29 cellular contexts compared by ENCODE assay signal in the genomic region with DNA sequence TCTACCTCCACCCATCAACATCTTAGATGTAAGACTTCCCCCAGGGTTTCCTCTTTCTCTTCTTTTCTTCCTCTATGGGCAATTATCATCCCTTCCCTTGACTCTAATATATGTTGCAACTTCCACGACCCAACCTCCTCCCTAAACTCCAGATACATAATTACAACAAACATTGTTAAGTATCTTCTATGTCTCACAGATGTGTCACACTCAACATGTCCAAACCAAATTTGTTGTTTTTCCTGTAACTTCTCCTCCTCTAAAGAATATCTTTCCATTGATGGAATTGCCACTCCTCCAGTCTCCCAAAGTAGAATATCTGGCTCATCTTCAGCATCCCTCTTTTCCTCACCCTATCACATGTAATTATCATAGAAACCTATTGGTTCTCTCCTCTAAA.
"Had no signal": no experiment of that assay in that cellular context is flagged by ENCODE, and none has a peak within 500 bp of the region (broad histone marks: within the 10 kb centered on the region; RNA-seq: fewer than 3 reads in every experiment).

No MANE protein-coding gene starts in this region.

- DNase-seq: activated B cell treated with CpG ODN at 0.5 μM for 24 hours; activated CD4-positive, alpha-beta memory T cell treated with anti-CD3 and anti-CD28 coated beads for 36 hours; activated CD4-positive, alpha-beta T cell treated with anti-CD3 and anti-CD28 coated beads for 48 hours; activated CD4-positive, alpha-beta T cell treated with anti-CD3 and anti-CD28 coated beads, Interleukin-2, amount 50 U/mL, for 1 hour; activated CD4-positive, alpha-beta T cell treated with anti-CD3 and anti-CD28 coated beads, Interleukin-2, amount 50 U/mL, for 4 hours; activated CD4-positive, CD25-positive, alpha-beta regulatory T cell treated with anti-CD3 and anti-CD28 coated beads, Interleukin-2, amount 50 U/mL, for 72 hours; activated CD8-positive, alpha-beta memory T cell treated with anti-CD3 and anti-CD28 coated beads, Interleukin-2, amount 50 U/mL, for 48 hours; activated CD8-positive, alpha-beta T cell treated with anti-CD3 and anti-CD28 coated beads for 36 hours; activated effector memory CD4-positive, alpha-beta T cell treated with Interleukin-2 at 50 U/mL for 16 hours; activated gamma-delta T cell; activated naive CD4-positive, alpha-beta T cell treated with anti-CD3 and anti-CD28 coated beads, Interleukin-2, amount 10 ng/mL, durations not matched to agents 7 days and 5 days; activated naive CD4-positive, alpha-beta T cell treated with Interleukin-2 at 50 U/mL for 16 hours; activated naive CD8-positive, alpha-beta T cell treated with anti-CD3 and anti-CD28 coated beads, Interleukin-2, amount 10 ng/mL, durations not matched to agents 7 days and 5 days; activated naive CD8-positive, alpha-beta T cell treated with anti-CD3 and anti-CD28 coated beads, Interleukin-2, amount 50 U/mL, for 24 hours; activated T-cell treated with anti-CD3 and anti-CD28 coated beads, Interleukin-2, amount 50 U/mL, for 24 hours; activated T-cell treated with anti-CD3 and anti-CD28 coated beads, Interleukin-2, amount 50 U/mL, for 48 hours; amygdala; anterior cingulate cortex; body of pancreas; brain microvascular endothelial cell; central memory CD4-positive, alpha-beta T cell; cerebellar nuclear complex; SW 1271; T-helper 1 cell; T-helper 2 cell; T-helper 9 cell had no signal

- H3K4me3 ChIP-seq: body of pancreas had no signal

- FAIRE-seq: astrocyte, TTC549 had no signal

- ATAC-seq: activated CD8-positive, alpha-beta T cell treated with anti-CD3 and anti-CD28 coated beads for 36 hours; activated naive CD8-positive, alpha-beta T cell treated with anti-CD3 and anti-CD28 coated beads, Interleukin-2, amount 50 U/mL, for 24 hours; body of pancreas had no signal

- H3K4me1 ChIP-seq: body of pancreas had no signal

- H3K36me3 ChIP-seq: brain microvascular endothelial cell had no signal

- H3K27ac ChIP-seq: body of pancreas, brain microvascular endothelial cell, VCaP had no signal

- H3K9me3 ChIP-seq: body of pancreas had no signal

- H3K27me3 ChIP-seq: body of pancreas, brain microvascular endothelial cell had no signal
